ENCODE assay signal across 1 cellular context in the genomic region with DNA sequence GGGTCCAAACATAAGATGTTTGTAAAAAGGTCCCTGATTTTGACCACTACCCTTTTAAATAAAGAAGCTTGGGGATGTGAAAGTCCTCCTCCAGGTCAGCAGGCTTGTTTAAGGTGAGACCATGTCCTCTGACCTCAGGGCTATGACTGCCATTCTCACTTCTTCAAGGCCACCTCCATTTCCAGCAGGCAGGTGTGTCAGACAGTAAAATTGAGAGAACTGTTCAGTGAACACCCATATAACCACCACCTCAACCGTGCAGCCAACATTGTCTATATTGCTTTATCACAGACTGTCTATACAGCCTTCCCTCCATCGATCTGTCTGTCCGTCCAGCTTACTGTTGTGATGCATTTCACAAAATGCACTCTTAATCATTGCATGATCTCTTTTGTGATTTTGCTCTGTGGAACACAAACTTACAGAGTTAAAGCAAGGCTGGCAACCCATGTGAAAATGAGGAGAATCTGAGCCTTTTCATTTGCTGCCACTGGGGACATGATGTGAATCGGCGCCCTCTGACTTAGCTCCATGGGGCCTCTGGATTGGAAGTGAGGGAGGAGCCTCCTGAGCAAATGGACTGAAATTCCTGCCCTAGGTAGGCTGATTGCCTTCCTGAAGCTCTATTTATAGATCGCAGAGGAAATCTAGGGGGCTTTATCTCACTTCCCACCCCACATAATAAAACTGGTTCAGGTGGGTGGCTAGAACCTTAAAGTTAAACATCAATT.
TF ChIP-seq lines count a peak whose summit lies in the region.

No MANE protein-coding gene starts in this region.

TF ChIP-seq in HepG2, 621 proteins besides CTCF, POLR2A, EP300 and RAD21:
- peak; percentile 72; the same call in 1 of the 2 replicates for TF ChIP-seq ZBTB38 (CRISPR knock-in tag; IDR thresholded peaks at IDR 0.05)
- TF ChIP-seq, protein P1, sequence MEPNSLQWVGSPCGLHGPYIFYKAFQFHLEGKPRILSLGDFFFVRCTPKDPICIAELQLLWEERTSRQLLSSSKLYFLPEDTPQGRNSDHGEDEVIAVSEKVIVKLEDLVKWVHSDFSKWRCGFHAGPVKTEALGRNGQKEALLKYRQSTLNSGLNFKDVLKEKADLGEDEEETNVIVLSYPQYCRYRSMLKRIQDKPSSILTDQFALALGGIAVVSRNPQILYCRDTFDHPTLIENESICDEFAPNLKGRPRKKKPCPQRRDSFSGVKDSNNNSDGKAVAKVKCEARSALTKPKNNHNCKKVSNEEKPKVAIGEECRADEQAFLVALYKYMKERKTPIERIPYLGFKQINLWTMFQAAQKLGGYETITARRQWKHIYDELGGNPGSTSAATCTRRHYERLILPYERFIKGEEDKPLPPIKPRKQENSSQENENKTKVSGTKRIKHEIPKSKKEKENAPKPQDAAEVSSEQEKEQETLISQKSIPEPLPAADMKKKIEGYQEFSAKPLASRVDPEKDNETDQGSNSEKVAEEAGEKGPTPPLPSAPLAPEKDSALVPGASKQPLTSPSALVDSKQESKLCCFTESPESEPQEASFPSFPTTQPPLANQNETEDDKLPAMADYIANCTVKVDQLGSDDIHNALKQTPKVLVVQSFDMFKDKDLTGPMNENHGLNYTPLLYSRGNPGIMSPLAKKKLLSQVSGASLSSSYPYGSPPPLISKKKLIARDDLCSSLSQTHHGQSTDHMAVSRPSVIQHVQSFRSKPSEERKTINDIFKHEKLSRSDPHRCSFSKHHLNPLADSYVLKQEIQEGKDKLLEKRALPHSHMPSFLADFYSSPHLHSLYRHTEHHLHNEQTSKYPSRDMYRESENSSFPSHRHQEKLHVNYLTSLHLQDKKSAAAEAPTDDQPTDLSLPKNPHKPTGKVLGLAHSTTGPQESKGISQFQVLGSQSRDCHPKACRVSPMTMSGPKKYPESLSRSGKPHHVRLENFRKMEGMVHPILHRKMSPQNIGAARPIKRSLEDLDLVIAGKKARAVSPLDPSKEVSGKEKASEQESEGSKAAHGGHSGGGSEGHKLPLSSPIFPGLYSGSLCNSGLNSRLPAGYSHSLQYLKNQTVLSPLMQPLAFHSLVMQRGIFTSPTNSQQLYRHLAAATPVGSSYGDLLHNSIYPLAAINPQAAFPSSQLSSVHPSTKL (CRISPR knock-in tag; IDR thresholded peaks at IDR 0.05): no peak
- TF ChIP-seq ZNF850 (CRISPR knock-in tag; conservative IDR thresholded peaks at IDR 0.05): no peak
- peak; percentile 48 for TF ChIP-seq PRPF4 (IDR thresholded peaks at IDR 0.05; ENCODE audit: low read depth, low read length, poor library complexity, severe bottlenecking)
- TF ChIP-seq ZNF720 (CRISPR knock-in tag; IDR thresholded peaks at IDR 0.05): no peak
- TF ChIP-seq, protein P2, sequence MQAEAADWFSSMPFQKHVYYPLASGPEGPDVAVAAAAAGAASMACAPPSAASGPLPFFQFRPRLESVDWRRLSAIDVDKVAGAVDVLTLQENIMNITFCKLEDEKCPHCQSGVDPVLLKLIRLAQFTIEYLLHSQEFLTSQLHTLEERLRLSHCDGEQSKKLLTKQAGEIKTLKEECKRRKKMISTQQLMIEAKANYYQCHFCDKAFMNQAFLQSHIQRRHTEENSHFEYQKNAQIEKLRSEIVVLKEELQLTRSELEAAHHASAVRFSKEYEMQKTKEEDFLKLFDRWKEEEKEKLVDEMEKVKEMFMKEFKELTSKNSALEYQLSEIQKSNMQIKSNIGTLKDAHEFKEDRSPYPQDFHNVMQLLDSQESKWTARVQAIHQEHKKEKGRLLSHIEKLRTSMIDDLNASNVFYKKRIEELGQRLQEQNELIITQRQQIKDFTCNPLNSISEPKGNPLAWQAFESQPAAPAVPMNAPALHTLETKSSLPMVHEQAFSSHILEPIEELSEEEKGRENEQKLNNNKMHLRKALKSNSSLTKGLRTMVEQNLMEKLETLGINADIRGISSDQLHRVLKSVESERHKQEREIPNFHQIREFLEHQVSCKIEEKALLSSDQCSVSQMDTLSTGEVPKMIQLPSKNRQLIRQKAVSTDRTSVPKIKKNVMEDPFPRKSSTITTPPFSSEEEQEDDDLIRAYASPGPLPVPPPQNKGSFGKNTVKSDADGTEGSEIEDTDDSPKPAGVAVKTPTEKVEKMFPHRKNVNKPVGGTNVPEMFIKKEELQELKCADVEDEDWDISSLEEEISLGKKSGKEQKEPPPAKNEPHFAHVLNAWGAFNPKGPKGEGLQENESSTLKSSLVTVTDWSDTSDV (CRISPR knock-in tag; IDR thresholded peaks at IDR 0.05): no peak
- TF ChIP-seq RARG (CRISPR knock-in tag; IDR thresholded peaks at IDR 0.05; ENCODE audit: low read depth): no peak
- TF ChIP-seq, protein P3, sequence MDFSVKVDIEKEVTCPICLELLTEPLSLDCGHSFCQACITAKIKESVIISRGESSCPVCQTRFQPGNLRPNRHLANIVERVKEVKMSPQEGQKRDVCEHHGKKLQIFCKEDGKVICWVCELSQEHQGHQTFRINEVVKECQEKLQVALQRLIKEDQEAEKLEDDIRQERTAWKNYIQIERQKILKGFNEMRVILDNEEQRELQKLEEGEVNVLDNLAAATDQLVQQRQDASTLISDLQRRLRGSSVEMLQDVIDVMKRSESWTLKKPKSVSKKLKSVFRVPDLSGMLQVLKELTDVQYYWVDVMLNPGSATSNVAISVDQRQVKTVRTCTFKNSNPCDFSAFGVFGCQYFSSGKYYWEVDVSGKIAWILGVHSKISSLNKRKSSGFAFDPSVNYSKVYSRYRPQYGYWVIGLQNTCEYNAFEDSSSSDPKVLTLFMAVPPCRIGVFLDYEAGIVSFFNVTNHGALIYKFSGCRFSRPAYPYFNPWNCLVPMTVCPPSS (IDR thresholded peaks at IDR 0.05): no peak
- TF ChIP-seq ZBTB8A (CRISPR knock-in tag; IDR thresholded peaks at IDR 0.05; ENCODE audit: borderline replicate concordance, low read depth): no peak
- no peak for TF ChIP-seq ZNF383 (CRISPR knock-in tag; IDR thresholded peaks at IDR 0.05; ENCODE audit: borderline replicate concordance)
- TF ChIP-seq ARNTL (CRISPR knock-in tag; IDR thresholded peaks at IDR 0.05): no peak
- TF ChIP-seq PPARG (CRISPR knock-in tag; conservative IDR thresholded peaks at IDR 0.05): no peak
- no peak for TF ChIP-seq SUZ12 (IDR thresholded peaks at IDR 0.05; ENCODE audit: low read depth, low read length)
- TF ChIP-seq ZSCAN9 (CRISPR knock-in tag; IDR thresholded peaks at IDR 0.05; ENCODE audit: borderline replicate concordance): no peak
- TF ChIP-seq ZNF256 (CRISPR knock-in tag; conservative IDR thresholded peaks at IDR 0.05): no peak
- TF ChIP-seq RBFOX2 (IDR thresholded peaks at IDR 0.05; ENCODE audit: low read depth, low read length): no peak
- no peak for TF ChIP-seq STAG1 (CRISPR knock-in tag; IDR thresholded peaks at IDR 0.05)
- TF ChIP-seq PAWR (CRISPR knock-in tag; IDR thresholded peaks at IDR 0.05; ENCODE audit: borderline replicate concordance): no peak
